8 cellular contexts compared by ENCODE assay signal in genomic region chr9:71795097-71795807, GRCh38. TPM values are rescaled to one million over a fixed set of nuclear protein-coding genes. Genes with fewer than 3 reads are reported as not detected.
DNase-seq lines count a peak whose midpoint lies in the region; ATAC-seq and TF ChIP-seq lines count a peak whose summit lies in the region.

No MANE protein-coding gene starts in this region.

- H3K27ac ChIP-seq in mesenchymal stem cell (ENCODE audit: low read length, poor library complexity, severe bottlenecking) (peak overlapping the region; percentile 95), GM23248 (no peak overlapping the region), dorsolateral prefrontal cortex (no peak overlapping the region)

- no peak overlapping the region for H3K18ac ChIP-seq in mesenchymal stem cell (ENCODE audit: low read depth in 1 of 2, low read length in 2 of 2)

- WGBS in mesenchymal stem cell, result 95% methylated on average over 4 of the region's 7 CpGs
- WGBS in GM23248 (ENCODE audit: low coverage in 1 of 2, low lambda C conversion rate in 2 of 2, missing lambda C conversion rate in 2 of 2), 2 experiments, result 77 to 80% methylated on average over 7 of the region's 7 CpGs

- no peak for DNase-seq in mesenchymal stem cell
- no peak for DNase-seq in NCI-H2107 (lab: John Stamatoyannopoulos, UW)
- no peak for DNase-seq in Kasumi-1 (lab: John Stamatoyannopoulos, UW)
- no peak for DNase-seq in GM23248
- DNase-seq in dorsolateral prefrontal cortex, result no peak

- H2BK5ac ChIP-seq in mesenchymal stem cell (ENCODE audit: low read depth, low read length, poor library complexity, severe bottlenecking), result no peak overlapping the region

- no peaks in the 10 kb centered on the region for H3K9me2 ChIP-seq in GM23248 (ENCODE audit: insufficient read depth)

- no peak overlapping the region for H3K9ac ChIP-seq in mesenchymal stem cell (ENCODE audit: low read length)
- no peak overlapping the region for H3K9ac ChIP-seq in GM23248

- H3K4me3 ChIP-seq in mesenchymal stem cell (ENCODE audit: insufficient read depth in 1 of 2, low read depth in 1 of 2, low read length in 2 of 2) (no peak overlapping the region), GM23248 (no peak overlapping the region), dorsolateral prefrontal cortex (no peak overlapping the region)

- no peaks in the 10 kb centered on the region for H3K79me2 ChIP-seq in GM23248 (ENCODE audit: insufficient read depth)

- H2AFZ ChIP-seq in mesenchymal stem cell (ENCODE audit: low read depth, low read length) (no peak overlapping the region), GM23248 (no peak overlapping the region)

- in situ Hi-C loops in GM23248 (cut with MboI), result loop anchor here (25.0 kb wide), 1 partner anchor 508 kb away; no protein-coding TSS in a partner anchor

- H3K4me2 ChIP-seq in mesenchymal stem cell (ENCODE audit: low read length, poor library complexity, severe bottlenecking) (no peak overlapping the region), GM23248 (ENCODE audit: unreplicated experiment) (no peak overlapping the region)

- no peaks in the 10 kb centered on the region for H3K79me1 ChIP-seq in mesenchymal stem cell (replicated peaks; ENCODE audit: low read length, poor library complexity, severe bottlenecking)

- H2BK15ac ChIP-seq in mesenchymal stem cell (ENCODE audit: low read depth, poor library complexity, severe bottlenecking), result no peak overlapping the region

- H2BK120ac ChIP-seq in mesenchymal stem cell (ENCODE audit: low read depth, low read length), result no peak overlapping the region

- intact Hi-C loops in dorsolateral prefrontal cortex (cut with DNase I), result no loop called here

- H4K91ac ChIP-seq in mesenchymal stem cell (ENCODE audit: low read length), result no peak overlapping the region

- no peak overlapping the region for H3K23ac ChIP-seq in mesenchymal stem cell (ENCODE audit: low read length in 2 of 2)

- peak; percentile 93 for ATAC-seq in GM18517 (IDR thresholded peaks at IDR 0.05; ENCODE audit: unreplicated experiment)
- peak; percentile 95 for ATAC-seq in GM21576 (IDR thresholded peaks at IDR 0.05; ENCODE audit: unreplicated experiment)
- ATAC-seq in HG03571 (IDR thresholded peaks at IDR 0.05; ENCODE audit: unreplicated experiment), result peak; percentile 84

- H2AK5ac ChIP-seq in mesenchymal stem cell (ENCODE audit: low read length, severe bottlenecking), result peak overlapping the region; percentile 95

- H3K27me3 ChIP-seq in mesenchymal stem cell (ENCODE audit: control insufficient read depth in 1 of 2, insufficient read depth in 1 of 2, low read length in 2 of 2) (no peaks in the 10 kb centered on the region), GM23248 (replicated peaks; ENCODE audit: insufficient read depth) (no peaks in the 10 kb centered on the region), dorsolateral prefrontal cortex (no peaks in the 10 kb centered on the region)

- 0 out of 2 replicates have a peak, but pooled peaks cover 8% of the 10 kb centered on the region for H3F3A ChIP-seq in GM23248 (ENCODE audit: insufficient read depth)

- H3K9me3 ChIP-seq in mesenchymal stem cell (ENCODE audit: control insufficient read depth, low read length), result no peaks in the 10 kb centered on the region
- no peaks in the 10 kb centered on the region for H3K9me3 ChIP-seq in GM23248 (ENCODE audit: low read depth)

- H4K8ac ChIP-seq in mesenchymal stem cell (ENCODE audit: low read length), result no peak overlapping the region

- H3K14ac ChIP-seq in mesenchymal stem cell (ENCODE audit: low read length in 2 of 2), result no peak overlapping the region

- H3K36me3 ChIP-seq in mesenchymal stem cell (ENCODE audit: control insufficient read depth in 1 of 2, insufficient read depth in 2 of 2, low read depth in 1 of 2, low read length in 2 of 2) (no peaks in the 10 kb centered on the region), GM23248 (ENCODE audit: low read depth) (no peaks in the 10 kb centered on the region)

- no peaks in the 10 kb centered on the region for H4K20me1 ChIP-seq in GM23248 (ENCODE audit: insufficient read depth)

- H2BK12ac ChIP-seq in mesenchymal stem cell (ENCODE audit: low read length in 2 of 2), result no peak overlapping the region

- H3K4ac ChIP-seq in mesenchymal stem cell (ENCODE audit: low read depth in 1 of 2, low read length in 2 of 2), result no peak overlapping the region

- TF ChIP-seq CTCF in dorsolateral prefrontal cortex (IDR thresholded peaks at IDR 0.05 in 54 of 56, conservative IDR thresholded peaks at IDR 0.05 in 2 of 56; ENCODE audit: low read depth in 1 of 56, partially characterized antibody in 56 of 56), result no peak

- H3K4me1 ChIP-seq in mesenchymal stem cell (ENCODE audit: control insufficient read depth, insufficient read depth, low read depth, low read length) (peaks cover 15% of the 10 kb centered on the region), GM23248 (ENCODE audit: insufficient read depth) (peaks cover 11% of the 10 kb centered on the region; the same call in 1 of the 2 replicates)

RNA-seq across cellular contexts. Expression of gene CEMIP2, which starts 26.9 kb away (rescaled TPM):
- polyA plus RNA-seq in mesenchymal stem cell (2013, experiment 1 of 2), result 41.7 TPM
- 41.7 TPM for polyA plus RNA-seq in mesenchymal stem cell (2013, experiment 2 of 2)
- 29.3 and 40.4 TPM in 2 replicates for total RNA-seq in GM23248 (2014; rRNA removed; shearing (Covaris generic))
- 11.5 and 12.7 TPM in 2 replicates for polyA plus RNA-seq in GM23248 (2016; fragmentation: Nextera tagmentation; extraction: Ambion mirVana)
- total RNA-seq in dorsolateral prefrontal cortex, result 10 to 100 TPM; 20.5 to 81.8 (median 47.2) TPM
